In the genomic region with DNA sequence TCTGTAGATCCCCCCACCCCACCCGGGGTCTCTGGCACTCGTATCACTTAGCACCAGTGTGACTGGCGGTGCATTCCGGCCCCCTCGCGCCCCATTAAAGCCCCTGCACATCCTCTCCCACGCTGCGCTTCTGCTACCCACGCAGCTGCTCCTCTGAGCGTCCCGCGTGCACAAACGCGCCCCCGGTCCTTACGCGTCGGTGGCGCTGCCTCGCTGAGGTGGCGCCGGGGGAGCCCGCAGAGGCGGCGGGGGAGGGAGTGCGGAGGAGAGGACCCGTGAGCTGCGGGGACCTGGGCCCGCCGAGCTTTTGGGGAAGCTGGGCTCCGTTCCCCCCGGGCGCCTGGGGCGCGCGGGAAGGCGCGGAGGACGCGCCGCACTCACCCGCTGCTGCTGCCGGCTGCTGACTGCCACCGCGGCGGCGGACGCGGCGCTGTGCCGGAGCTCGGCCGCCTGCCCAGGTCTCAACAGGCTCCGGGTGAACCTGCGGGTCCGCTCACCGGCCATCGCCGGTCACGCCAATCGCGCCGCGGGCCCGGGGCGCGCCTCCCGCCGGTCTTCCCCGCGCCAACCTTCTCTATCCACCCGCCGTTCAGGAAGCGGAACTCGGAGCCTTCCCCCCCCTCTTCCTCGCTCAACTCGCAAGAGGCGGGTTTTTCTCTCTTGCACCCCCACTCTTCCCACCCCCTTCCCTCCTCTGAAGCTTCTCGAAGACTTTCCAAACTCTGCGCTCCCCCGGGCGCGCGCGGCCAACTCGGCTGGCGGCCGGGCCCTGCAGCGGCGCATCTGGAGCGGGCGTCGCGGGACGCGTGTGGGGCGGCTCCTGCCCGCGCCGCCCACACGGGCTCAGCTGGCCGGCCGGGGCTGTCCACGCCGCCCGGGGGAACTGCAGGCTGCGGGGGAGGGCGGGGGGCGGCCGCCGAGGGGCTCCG, we compare ENCODE assay signal across 1 cellular context.
TF ChIP-seq lines count a peak whose summit lies in the region.

A gene (minus strand): TSS at position 598 of the 929 bp plus-strand sequence. CDS start 94 bp downstream, at position 504.

TF ChIP-seq in HEK293, 187 proteins besides CTCF, POLR2A, EP300 and RAD21 (continued from another document):
- TF ChIP-seq, protein P1, sequence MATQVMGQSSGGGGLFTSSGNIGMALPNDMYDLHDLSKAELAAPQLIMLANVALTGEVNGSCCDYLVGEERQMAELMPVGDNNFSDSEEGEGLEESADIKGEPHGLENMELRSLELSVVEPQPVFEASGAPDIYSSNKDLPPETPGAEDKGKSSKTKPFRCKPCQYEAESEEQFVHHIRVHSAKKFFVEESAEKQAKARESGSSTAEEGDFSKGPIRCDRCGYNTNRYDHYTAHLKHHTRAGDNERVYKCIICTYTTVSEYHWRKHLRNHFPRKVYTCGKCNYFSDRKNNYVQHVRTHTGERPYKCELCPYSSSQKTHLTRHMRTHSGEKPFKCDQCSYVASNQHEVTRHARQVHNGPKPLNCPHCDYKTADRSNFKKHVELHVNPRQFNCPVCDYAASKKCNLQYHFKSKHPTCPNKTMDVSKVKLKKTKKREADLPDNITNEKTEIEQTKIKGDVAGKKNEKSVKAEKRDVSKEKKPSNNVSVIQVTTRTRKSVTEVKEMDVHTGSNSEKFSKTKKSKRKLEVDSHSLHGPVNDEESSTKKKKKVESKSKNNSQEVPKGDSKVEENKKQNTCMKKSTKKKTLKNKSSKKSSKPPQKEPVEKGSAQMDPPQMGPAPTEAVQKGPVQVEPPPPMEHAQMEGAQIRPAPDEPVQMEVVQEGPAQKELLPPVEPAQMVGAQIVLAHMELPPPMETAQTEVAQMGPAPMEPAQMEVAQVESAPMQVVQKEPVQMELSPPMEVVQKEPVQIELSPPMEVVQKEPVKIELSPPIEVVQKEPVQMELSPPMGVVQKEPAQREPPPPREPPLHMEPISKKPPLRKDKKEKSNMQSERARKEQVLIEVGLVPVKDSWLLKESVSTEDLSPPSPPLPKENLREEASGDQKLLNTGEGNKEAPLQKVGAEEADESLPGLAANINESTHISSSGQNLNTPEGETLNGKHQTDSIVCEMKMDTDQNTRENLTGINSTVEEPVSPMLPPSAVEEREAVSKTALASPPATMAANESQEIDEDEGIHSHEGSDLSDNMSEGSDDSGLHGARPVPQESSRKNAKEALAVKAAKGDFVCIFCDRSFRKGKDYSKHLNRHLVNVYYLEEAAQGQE (tag by site-specific recombination; IDR thresholded peaks at IDR 0.05) = no peak
- no peak for TF ChIP-seq ZNF837 (tag by site-specific recombination; IDR thresholded peaks at IDR 0.05)
- no peak for TF ChIP-seq ZNF658 (tag by site-specific recombination; IDR thresholded peaks at IDR 0.05)
- TF ChIP-seq ZNF423 (tag by site-specific recombination; IDR thresholded peaks at IDR 0.05) = no peak
- TF ChIP-seq ZNF677 (tag by site-specific recombination; IDR thresholded peaks at IDR 0.05) = no peak
